In genomic region chrX:6735235-6735634, GRCh38 we compare ENCODE assay signal across 28 cellular contexts.
"Had no signal": no experiment of that assay in that cellular context is flagged by ENCODE, and none has a peak within 500 bp of the region (broad histone marks: within the 10 kb centered on the region; RNA-seq: fewer than 3 reads in every experiment).

No MANE protein-coding gene starts in this region.

- FAIRE-seq: endometrium, urothelium cell line had no signal

- H3K36me3 ChIP-seq: esophagus squamous epithelium, left lung, ovary, spleen, tibial nerve, upper lobe of left lung had no signal

- ATAC-seq: effector memory CD8-positive, alpha-beta T cell; left cardiac atrium; left lung; mucosa of descending colon; natural killer cell treated with Interleukin-12 subunit alpha and Interleukin-12 subunit beta and Interleukin-15 and Interleukin-18, amount 100 ng/mL, for 72 hours; psoas muscle; right cardiac atrium; stimulated activated memory B cell treated with anti-CD40 and anti-IgM and Interleukin-4, amounts not matched to agents 10 μg/mL and 1 μg/mL and 100 μg/mL, for 72 hours; stimulated activated naive CD8-positive, alpha-beta T cell treated with anti-CD3 and anti-CD28 coated beads, Interleukin-15, Interleukin-2, amounts not matched to agents 100 U/mL and 50 U/mL, for 24 hours had no signal

- DNase-seq: cortex of kidney; effector memory CD8-positive, alpha-beta T cell; erythroblast; esophagus squamous epithelium; foreskin melanocyte; glutamatergic neuron; left cardiac atrium; left lung; mesenchymal stem cell; mucosa of descending colon; naive B cell; nucleus accumbens; ovary; posterior cingulate gyrus; psoas muscle; right cardiac atrium; spleen; stimulated activated CD4-positive, alpha-beta T cell treated with anti-CD3 and anti-CD28 coated beads, Interleukin-4, amount 100 ng/mL, for 4 hours; stimulated activated naive CD8-positive, alpha-beta T cell treated with anti-CD3 and anti-CD28 coated beads, Interleukin-15, Interleukin-2, amounts not matched to agents 100 U/mL and 50 U/mL, for 24 hours; substantia nigra; testis; upper lobe of left lung had no signal

- H3K27me3 ChIP-seq: esophagus squamous epithelium, left lung, ovary, spleen, testis, tibial nerve, upper lobe of left lung had no signal

- H3K9me3 ChIP-seq: esophagus squamous epithelium, left lung, mucosa of descending colon, ovary, psoas muscle, spleen, testis, tibial nerve, upper lobe of left lung had no signal

- H3K4me3 ChIP-seq: esophagus squamous epithelium, left lung, mucosa of descending colon, ovary, psoas muscle, skin epidermis, spleen, testis, tibial nerve, upper lobe of left lung had no signal

- H3K4me1 ChIP-seq: esophagus squamous epithelium, left lung, psoas muscle, testis, tibial nerve, upper lobe of left lung had no signal

- H3K27ac ChIP-seq: esophagus squamous epithelium, left lung, ovary, psoas muscle, skin epidermis, spleen, testis, tibial nerve, upper lobe of left lung had no signal
